ENCODE assay signal across 12 cellular contexts in the genomic region with DNA sequence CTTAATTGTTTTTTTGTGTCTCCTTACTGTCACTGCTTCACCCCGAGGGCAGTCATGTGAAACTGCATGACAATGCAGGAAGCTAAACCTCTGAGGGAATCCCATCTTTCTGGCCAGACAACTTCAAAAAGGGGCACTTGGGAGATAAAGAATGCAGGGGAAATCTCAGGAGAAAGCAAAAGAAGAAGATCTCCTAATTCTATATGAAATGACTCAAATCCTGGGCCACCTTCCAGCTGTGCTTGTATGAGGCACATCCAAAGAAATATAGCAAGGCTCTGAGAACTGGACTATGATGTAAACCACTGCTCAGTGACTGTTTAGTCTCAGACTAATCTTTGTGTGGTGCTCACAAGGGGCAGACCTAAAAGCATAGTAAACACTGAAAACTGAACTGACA. TPM values are rescaled to one million over a fixed set of nuclear protein-coding genes. Genes with fewer than 3 reads are reported as not detected.
DNase-seq lines count a peak whose midpoint lies in the region; ATAC-seq and TF ChIP-seq lines count a peak whose summit lies in the region.
"Had no signal": no experiment of that assay in that cellular context is flagged by ENCODE, and none has a peak within 500 bp of the region (broad histone marks: within the 10 kb centered on the region; RNA-seq: fewer than 3 reads in every experiment).

No MANE protein-coding gene starts in this region.

- no peak for ATAC-seq in left ventricle myocardium superior
- no peak for ATAC-seq in GM21515 (IDR thresholded peaks at IDR 0.05; ENCODE audit: unreplicated experiment)

- H3K4me1 Mint-ChIP-seq in chondrocyte (ENCODE audit: low read depth) = peaks cover 19% of the 10 kb centered on the region

- DNase-seq in AG09309 (ENCODE audit: low read depth) = peak; percentile 45
- DNase-seq in LHCN-M2 (ENCODE audit: low read depth) = peak; percentile 49
- DNase-seq in chondrocyte (ENCODE audit: low spot score) = no peak
- DNase-seq in left kidney (ENCODE audit: low read depth, low spot score) = peak; percentile 35
- no peak for DNase-seq in medulla oblongata (ENCODE audit: extremely low spot score)
- no peak for DNase-seq in NCI-H1694 treated with DMSO at 0.1 percent for 48 hours (lab: John Stamatoyannopoulos, UW)
- no peak for DNase-seq in left ventricle myocardium superior
- DNase-seq: BE2C; central memory CD4-positive, alpha-beta T cell; right lobe of liver; thyroid gland had no signal

- no peak overlapping the region for H3K4me3 ChIP-seq in AG09309 (ENCODE audit: control insufficient read depth, low read depth, low read length)
- H3K4me3 ChIP-seq: right lobe of liver, thyroid gland had no signal

- no peak overlapping the region for H3K4me3 Mint-ChIP-seq in chondrocyte (ENCODE audit: unreplicated experiment)

- H3K36me3 Mint-ChIP-seq in chondrocyte (ENCODE audit: low read depth) = no peaks in the 10 kb centered on the region

- H3K27me3 Mint-ChIP-seq in chondrocyte (ENCODE audit: low read depth) = no peaks in the 10 kb centered on the region

- TF ChIP-seq CTCF in AG09309 (IDR thresholded peaks at IDR 0.05; ENCODE audit: control insufficient read depth, insufficient read depth, low read depth, low read length, missing control alignments) (no peak), chondrocyte (IDR thresholded peaks at IDR 0.05) (no peak)

- intact Hi-C loops in left ventricle myocardium superior (cut with micrococcal nuclease) = no loop called here

- H3K9me3 Mint-ChIP-seq in chondrocyte (ENCODE audit: low read depth) = peaks cover 5% of the 10 kb centered on the region

- H3K27ac Mint-ChIP-seq in chondrocyte (ENCODE audit: unreplicated experiment) = peak overlapping the region; percentile 78

RNA-seq across cellular contexts. Expression of a gene that starts 22.6 kb away (rescaled TPM):
- total RNA-seq in LHCN-M2 (2014; rRNA removed) (31.7 and 39.3 TPM in 2 replicates), chondrocyte (16.6 to 24.0 TPM (median 19.4 TPM) in 3 replicates), left ventricle myocardium superior (7.1 TPM)
- 20.7 TPM for polyA plus RNA-seq in LHCN-M2 (2012)

Comparison
In these comparisons a context has a peak if more than half of its experiments do, and no peak if none do; other contexts are left out.
1. DNase-seq: peak in AG09309 (single experiment), LHCN-M2 (single experiment) and left kidney (single experiment); none in chondrocyte (single experiment), medulla oblongata (single experiment), NCI-H1694 treated with DMSO at 0.1 percent for 48 hours (single experiment) and left ventricle myocardium superior (single experiment).